8 cellular contexts compared by ENCODE assay signal in the genomic region with DNA sequence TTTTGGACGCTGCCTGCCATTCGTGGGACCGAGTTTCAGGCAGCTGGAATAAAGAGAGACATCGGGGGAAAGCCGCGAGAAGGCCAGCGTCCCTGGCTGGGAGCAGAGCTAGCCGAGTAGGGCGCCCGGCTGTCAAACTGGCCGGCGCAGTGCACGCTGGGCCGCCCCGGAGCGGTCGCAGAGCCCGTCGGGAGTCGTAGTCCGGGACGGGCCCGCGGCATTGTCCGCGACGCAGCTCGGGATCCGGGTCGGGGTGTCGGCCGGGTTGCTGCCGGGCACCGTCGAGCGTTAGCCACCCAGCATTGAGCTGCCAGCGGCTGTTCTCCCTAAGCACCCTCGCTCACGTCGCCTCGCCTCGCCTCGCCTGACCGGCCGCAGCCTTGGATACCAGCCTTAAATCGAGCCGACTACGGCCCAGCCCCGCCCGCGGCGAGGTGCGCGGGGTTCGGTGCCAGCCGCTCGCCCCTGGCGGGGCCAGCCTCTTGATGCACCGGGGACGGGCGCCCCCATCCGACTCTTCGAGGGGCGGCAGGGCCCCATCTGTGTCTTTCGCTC. TPM values are rescaled to one million over a fixed set of nuclear protein-coding genes. Genes with fewer than 3 reads are reported as not detected.
DNase-seq lines count a peak whose midpoint lies in the region; ATAC-seq and TF ChIP-seq lines count a peak whose summit lies in the region.
"Not testable (repeated sequence)": the region's sequence is repeated elsewhere in the genome, so short reads cannot be mapped to it uniquely, and the experiment has no call there.

No MANE protein-coding gene starts in this region.

- intact Hi-C loops in Right ventricle myocardium superior (cut with DNase I), result not testable (repeated sequence)

- TF ChIP-seq CTCF in GM12864 (IDR thresholded peaks at IDR 0.05; ENCODE audit: low read depth, low read length, missing control alignments) (peak; percentile 27), parathyroid adenoma (IDR thresholded peaks at IDR 0.05) (peak; percentile 52), suprapubic skin (IDR thresholded peaks at IDR 0.05) (peak in 1 of 2 donors; percentile 24)

- not testable (repeated sequence) for H3K9me3 Mint-ChIP-seq in activated naive CD4-positive, alpha-beta T cell treated with anti-CD3 and anti-CD28 coated beads, Interleukin-2, amount 50 U/mL, for 72 hours

- H3K4me2 ChIP-seq in parathyroid adenoma (ENCODE audit: low read length), result not testable (repeated sequence)

- not testable (repeated sequence) for H3K9me3 ChIP-seq in parathyroid adenoma (ENCODE audit: control insufficient read depth, low read length); suprapubic skin

- not testable (repeated sequence) for H3K36me3 ChIP-seq in parathyroid adenoma (ENCODE audit: control insufficient read depth, insufficient read depth, low read length); suprapubic skin

- not testable (repeated sequence) for H3K9ac ChIP-seq in parathyroid adenoma

- peak overlapping the region; percentile 74 for H2AFZ ChIP-seq in parathyroid adenoma

- H3K4me1 ChIP-seq in parathyroid adenoma, result not testable (repeated sequence)
- peaks cover 16% of the 10 kb centered on the region for H3K4me1 ChIP-seq in suprapubic skin

- H3K27ac ChIP-seq in parathyroid adenoma, result peak overlapping the region; percentile 82
- H3K27ac ChIP-seq in suprapubic skin, result peak overlapping the region; percentile 92

- peak; percentile 75 for ATAC-seq in HG02610 (IDR thresholded peaks at IDR 0.05; ENCODE audit: unreplicated experiment)
- peak; percentile 73 to 85 for ATAC-seq in activated naive CD4-positive, alpha-beta T cell treated with anti-CD3 and anti-CD28 coated beads, Interleukin-2, amount 50 U/mL, for 72 hours
- peak; percentile 92 for ATAC-seq in Right ventricle myocardium superior (ENCODE audit: poor library complexity)

- WGBS in suprapubic skin, result no CpG with 5 or more reads among the region's 65 CpGs

- H3K4me3 ChIP-seq in GM12864 (ENCODE audit: low read depth, low read length) (peak overlapping the region; percentile 67), parathyroid adenoma (ENCODE audit: low read depth, low read length) (peak overlapping the region; percentile 40), suprapubic skin (peak overlapping the region; percentile 57)

- DNase-seq in GM12864 (ENCODE audit: low read depth), result peak; percentile 24
- peak; percentile 86 for DNase-seq in NAMALWA (ENCODE audit: low spot score)
- peak; percentile 6 to 45 for DNase-seq in SW 1271 (lab: John Stamatoyannopoulos, UW)
- DNase-seq in activated naive CD4-positive, alpha-beta T cell treated with anti-CD3 and anti-CD28 coated beads, Interleukin-2, amount 50 U/mL, for 72 hours (ENCODE audit: low spot score in 2 of 2), result peak; percentile 81 to 83
- peak; percentile 91 for DNase-seq in Right ventricle myocardium superior
- peak; percentile 84 to 85 for DNase-seq in suprapubic skin (ENCODE audit: low spot score in 2 of 2)

- peak overlapping the region; percentile 82 to 90 for H3K27ac Mint-ChIP-seq in activated naive CD4-positive, alpha-beta T cell treated with anti-CD3 and anti-CD28 coated beads, Interleukin-2, amount 50 U/mL, for 72 hours

- H3K79me2 ChIP-seq in parathyroid adenoma, result not testable (repeated sequence)

- TF ChIP-seq EP300 in suprapubic skin (IDR thresholded peaks at IDR 0.05), result not testable (repeated sequence)

- H3K36me3 Mint-ChIP-seq in activated naive CD4-positive, alpha-beta T cell treated with anti-CD3 and anti-CD28 coated beads, Interleukin-2, amount 50 U/mL, for 72 hours, result not testable (repeated sequence)

- not testable (repeated sequence) for TF ChIP-seq POLR2A in suprapubic skin (IDR thresholded peaks at IDR 0.05)

- not testable (repeated sequence) for H3K27me3 ChIP-seq in parathyroid adenoma (ENCODE audit: control insufficient read depth, insufficient read depth, low read length); suprapubic skin

RNA-seq across cellular contexts. Expression of a gene that starts 14.8 kb away (rescaled TPM):
- 1 to 10 TPM in 1 of 2 donors, under 1 TPM in 1; 0.20 to 1.4 TPM for total RNA-seq in activated naive CD4-positive, alpha-beta T cell treated with anti-CD3 and anti-CD28 coated beads, Interleukin-2, amount 50 U/mL, for 72 hours
- total RNA-seq in Right ventricle myocardium superior (4.0 TPM), suprapubic skin (1 to 10 TPM; 2.8 to 7.4 (median 4.0) TPM)

Comparison
In these comparisons a context has a peak if more than half of its experiments do, and no peak if none do; other contexts are left out.
1. Peak in every context shown above with its lines: DNase-seq, ATAC-seq, H3K4me3 ChIP-seq and H3K27ac ChIP-seq.
2. DNase-seq: peak in every context shown above with its lines; median percentile 91 in Right ventricle myocardium superior; 86 in NAMALWA; 84 in suprapubic skin; 82 in activated naive CD4-positive, alpha-beta T cell treated with anti-CD3 and anti-CD28 coated beads, Interleukin-2, amount 50 U/mL, for 72 hours; 26 in SW 1271; 24 in GM12864.